8 cellular contexts compared by ENCODE assay signal in genomic region chr5:119355636-119356383, GRCh38. TPM values are rescaled to one million over a fixed set of nuclear protein-coding genes. Genes with fewer than 3 reads are reported as not detected.
DNase-seq lines count a peak whose midpoint lies in the region; ATAC-seq and TF ChIP-seq lines count a peak whose summit lies in the region.

TNFAIP8 (plus strand) TSS chr5:119356019; CDS start chr5:119356091, 72 bp downstream.

- H3K4me3 ChIP-seq in SJSA1: peak within 1 kb of the TSS; percentile 41
- peak within 1 kb of the TSS; percentile 42 to 48 for H3K4me3 ChIP-seq in prostate gland
- H3K4me3 ChIP-seq in vagina: peak within 1 kb of the TSS; percentile 53 to 62

- peaks cover 12% of the 10 kb centered on the region for H3K27me3 ChIP-seq in SJSA1 (replicated peaks)
- H3K27me3 ChIP-seq in prostate gland (replicated peaks; ENCODE audit: insufficient read depth): no peaks in the 10 kb centered on the region
- H3K27me3 ChIP-seq in vagina: no peaks in the 10 kb centered on the region

- H3K36me3 ChIP-seq in SJSA1 (no peaks in the 10 kb centered on the region), prostate gland (no peaks in the 10 kb centered on the region), vagina (no peaks in the 10 kb centered on the region)

- H3K4me1 ChIP-seq in SJSA1 (replicated peaks) (peaks cover 15% of the 10 kb centered on the region), prostate gland (replicated peaks) (no peaks in the 10 kb centered on the region), vagina (peaks cover 72% of the 10 kb centered on the region)

- WGBS in prostate gland: under 1% methylated on average over 55 of the region's 55 CpGs

- H3K27ac Mint-ChIP-seq in activated naive CD8-positive, alpha-beta T cell treated with anti-CD3 and anti-CD28 coated beads, Interleukin-2, amount 50 U/mL, for 24 hours: peak within 1 kb of the TSS; percentile 100

- H3K4me1 Mint-ChIP-seq in activated naive CD8-positive, alpha-beta T cell treated with anti-CD3 and anti-CD28 coated beads, Interleukin-2, amount 50 U/mL, for 24 hours: peaks cover 85% of the 10 kb centered on the region

- ATAC-seq in GM18907 (IDR thresholded peaks at IDR 0.05; ENCODE audit: unreplicated experiment): peak; percentile 50
- peak; percentile 47 for ATAC-seq in HG02981 (IDR thresholded peaks at IDR 0.05; ENCODE audit: unreplicated experiment)
- ATAC-seq in activated naive CD8-positive, alpha-beta T cell treated with anti-CD3 and anti-CD28 coated beads, Interleukin-2, amount 50 U/mL, for 24 hours: peak; percentile 68
- ATAC-seq in left ventricle myocardium superior: peak; percentile 92

- H3K27ac ChIP-seq in SJSA1: no peak within 1 kb of the TSS
- H3K27ac ChIP-seq in prostate gland: peak within 1 kb of the TSS; percentile 45 to 66
- peak within 1 kb of the TSS; percentile 78 for H3K27ac ChIP-seq in vagina

- peak within 1 kb of the TSS; percentile 95 for H3K4me3 Mint-ChIP-seq in activated naive CD8-positive, alpha-beta T cell treated with anti-CD3 and anti-CD28 coated beads, Interleukin-2, amount 50 U/mL, for 24 hours

- peak; percentile 60 to 73 for DNase-seq in SJSA1 (ENCODE audit: low read depth in 1 of 2, low spot score in 2 of 2)
- DNase-seq in activated naive CD8-positive, alpha-beta T cell treated with anti-CD3 and anti-CD28 coated beads, Interleukin-2, amount 50 U/mL, for 24 hours: peak; percentile 80
- DNase-seq in left ventricle myocardium superior: peak; percentile 71
- DNase-seq in prostate gland (ENCODE audit: low spot score): peak; percentile 43
- DNase-seq in vagina (ENCODE audit: extremely low spot score in 2 of 2): no peak
- no peak for DNase-seq in HK-2 (ENCODE audit: unreplicated experiment)

- TF ChIP-seq POLR2A in prostate gland (IDR thresholded peaks at IDR 0.05) (peak; percentile 43), vagina (IDR thresholded peaks at IDR 0.05) (no peak)

- intact Hi-C loops in left ventricle myocardium superior (cut with micrococcal nuclease) (no loop called here), prostate gland (cut with DNase I) (loop anchor here (5.0 kb wide), 1 partner anchor 56 kb away; no protein-coding TSS in a partner anchor), vagina (cut with DNase I) (no loop called here)

- no peaks in the 10 kb centered on the region for H3K27me3 Mint-ChIP-seq in activated naive CD8-positive, alpha-beta T cell treated with anti-CD3 and anti-CD28 coated beads, Interleukin-2, amount 50 U/mL, for 24 hours

- peaks cover 48% of the 10 kb centered on the region for H3K36me3 Mint-ChIP-seq in activated naive CD8-positive, alpha-beta T cell treated with anti-CD3 and anti-CD28 coated beads, Interleukin-2, amount 50 U/mL, for 24 hours (ENCODE audit: low read depth)

- H3K9me3 Mint-ChIP-seq in activated naive CD8-positive, alpha-beta T cell treated with anti-CD3 and anti-CD28 coated beads, Interleukin-2, amount 50 U/mL, for 24 hours: no peaks in the 10 kb centered on the region

- no peaks in the 10 kb centered on the region for H3K9me3 ChIP-seq in SJSA1 (replicated peaks)
- no peaks in the 10 kb centered on the region for H3K9me3 ChIP-seq in prostate gland
- no peaks in the 10 kb centered on the region for H3K9me3 ChIP-seq in vagina

- TF ChIP-seq CTCF in prostate gland (IDR thresholded peaks at IDR 0.05) (no peak), vagina (IDR thresholded peaks at IDR 0.05) (peak in 1 of 3 experiments; percentile 20)

RNA-seq across cellular contexts. Expression of gene TNFAIP8, which starts in this region (rescaled TPM):
- 25.4 and 32.1 TPM in 2 replicates for total RNA-seq in SJSA1 (2014; rRNA removed; shearing (Covaris generic))
- total RNA-seq in left ventricle myocardium superior (16.3 TPM), prostate gland (10 to 100 TPM; 21.6 to 40.0 TPM), vagina (34.4 TPM)

Comparison
In these comparisons a context has a peak if more than half of its experiments do, and no peak if none do; other contexts are left out.
1. DNase-seq: peak in SJSA1 (2 of 2), activated naive CD8-positive, alpha-beta T cell treated with anti-CD3 and anti-CD28 coated beads, Interleukin-2, amount 50 U/mL, for 24 hours (single experiment), left ventricle myocardium superior (single experiment) and prostate gland (single experiment); none in vagina (0 of 2) and HK-2 (single experiment).
2. Peak in every context shown above with its lines, with median percentiles within 50 percentile points of each other: ATAC-seq and H3K4me3 ChIP-seq.